21 cellular contexts compared by ENCODE assay signal in genomic region chr18:57275111-57275510, GRCh38.
"Had no signal": no experiment of that assay in that cellular context is flagged by ENCODE, and none has a peak within 500 bp of the region (broad histone marks: within the 10 kb centered on the region; RNA-seq: fewer than 3 reads in every experiment).

No MANE protein-coding gene starts in this region.

- H3K27me3 ChIP-seq: transverse colon, vagina had no signal

- H3K4me3 ChIP-seq: left ventricle myocardium inferior, skin epidermis, transverse colon, vagina had no signal

- DNase-seq: activated CD4-positive, alpha-beta T cell treated with anti-CD3 and anti-CD28 coated beads, Interleukin-2, amount 50 U/mL, for 1 hour; activated CD8-positive, alpha-beta memory T cell treated with anti-CD3 and anti-CD28 coated beads for 24 hours; activated naive CD8-positive, alpha-beta T cell treated with anti-CD3 and anti-CD28 coated beads for 36 hours; effector CD8-positive, alpha-beta T cell; foreskin fibroblast; glutamatergic neuron; hypothalamus; kidney; left ventricle myocardium inferior; mesenchymal stem cell; occipital lobe; right cardiac atrium; stimulated activated CD4-positive, alpha-beta T cell treated with anti-CD3 and anti-CD28 coated beads, Interleukin-4, amount 100 ng/mL, for 4 hours; stimulated activated CD8-positive, alpha-beta memory T cell treated with anti-CD3 and anti-CD28 coated beads, Interleukin-4, amount 100 ng/mL, for 48 hours; stimulated activated naive CD4-positive, alpha-beta T cell treated with Interleukin-2 at 50 U/mL for 16 hours; transverse colon had no signal

- H3K36me3 ChIP-seq: left ventricle myocardium inferior, transverse colon, vagina had no signal

- FAIRE-seq: endothelial cell of umbilical vein, kidney had no signal

- ATAC-seq: activated CD4-positive, CD25-positive, alpha-beta regulatory T cell treated with anti-CD3 and anti-CD28 coated beads, Interleukin-2, amount 50 U/mL, for 24 hours; natural killer cell treated with Interleukin-12 subunit alpha and Interleukin-12 subunit beta and Interleukin-15 and Interleukin-18, amount 100 ng/mL, for 72 hours; right cardiac atrium had no signal
